ENCODE assay signal across 8 cellular contexts in genomic region chr3:39181408-39182335, GRCh38. TPM values are rescaled to one million over a fixed set of nuclear protein-coding genes. Genes with fewer than 3 reads are reported as not detected.
A peak's percentile ranks its signal among the peaks of the same experiment; 100 is the strongest.
DNase-seq lines count a peak whose midpoint lies in the region; ATAC-seq and TF ChIP-seq lines count a peak whose summit lies in the region.

No MANE protein-coding gene starts in this region.

- CTCF ChIA-PET in activated CD4-positive, alpha-beta T cell treated with anti-CD3 and anti-CD28 coated beads for 36 hours (lab: Charles Lee), result no interaction called here
- CTCF ChIA-PET in activated CD8-positive, alpha-beta T cell treated with anti-CD3 and anti-CD28 coated beads for 36 hours (lab: Charles Lee), result interaction anchor here (0.6 to 1.2 kb wide), 5 partner anchors 9 to 110 kb away, joined by 3 to 7 read pairs (median 3); no protein-coding TSS in a partner anchor

- no peaks in the 10 kb centered on the region for H3K27me3 Mint-ChIP-seq in activated CD4-positive, alpha-beta T cell treated with anti-CD3 and anti-CD28 coated beads for 36 hours
- H3K27me3 Mint-ChIP-seq in activated CD8-positive, alpha-beta T cell treated with anti-CD3 and anti-CD28 coated beads for 36 hours, result no peaks in the 10 kb centered on the region

- H3K4me1 ChIP-seq in suprapubic skin, result peaks cover 62% of the 10 kb centered on the region

- H3K4me3 ChIP-seq in suprapubic skin, result peak overlapping the region; percentile 44

- H3K4me3 Mint-ChIP-seq in activated CD4-positive, alpha-beta T cell treated with anti-CD3 and anti-CD28 coated beads for 36 hours, result peak overlapping the region; percentile 54
- peak overlapping the region; percentile 59 for H3K4me3 Mint-ChIP-seq in activated CD8-positive, alpha-beta T cell treated with anti-CD3 and anti-CD28 coated beads for 36 hours

- H3K4me1 Mint-ChIP-seq in activated CD4-positive, alpha-beta T cell treated with anti-CD3 and anti-CD28 coated beads for 36 hours, result peaks cover 40% of the 10 kb centered on the region
- peaks cover 43% of the 10 kb centered on the region for H3K4me1 Mint-ChIP-seq in activated CD8-positive, alpha-beta T cell treated with anti-CD3 and anti-CD28 coated beads for 36 hours (ENCODE audit: low read depth)

- no peak for TF ChIP-seq POLR2A in suprapubic skin (IDR thresholded peaks at IDR 0.05)

- H3K27ac Mint-ChIP-seq in activated CD4-positive, alpha-beta T cell treated with anti-CD3 and anti-CD28 coated beads for 36 hours, result peak overlapping the region; percentile 69
- peak overlapping the region; percentile 71 for H3K27ac Mint-ChIP-seq in activated CD8-positive, alpha-beta T cell treated with anti-CD3 and anti-CD28 coated beads for 36 hours

- ATAC-seq in activated CD4-positive, alpha-beta T cell treated with anti-CD3 and anti-CD28 coated beads for 36 hours, result no peak
- ATAC-seq in activated CD8-positive, alpha-beta T cell treated with anti-CD3 and anti-CD28 coated beads for 36 hours, result no peak
- ATAC-seq in GM21515 (IDR thresholded peaks at IDR 0.05; ENCODE audit: unreplicated experiment), result no peak

- POLR2A ChIA-PET in activated CD4-positive, alpha-beta T cell treated with anti-CD3 and anti-CD28 coated beads for 36 hours (lab: Charles Lee), result no interaction called here
- POLR2A ChIA-PET in activated CD8-positive, alpha-beta T cell treated with anti-CD3 and anti-CD28 coated beads for 36 hours (lab: Charles Lee), result interaction anchor here (0.7 kb wide), 2 partner anchors 12 to 45 kb away, joined by 3 to 4 read pairs; no protein-coding TSS in a partner anchor

- 68% methylated on average over 7 of the region's 7 CpGs for WGBS in suprapubic skin

- intact Hi-C loops in activated CD4-positive, alpha-beta T cell treated with anti-CD3 and anti-CD28 coated beads for 36 hours (cut with DNase I, micrococcal nuclease), result loop anchor here (2.0 to 5.0 kb wide), 2 partner anchors 75 to 684 kb away; partner anchors contain the start of genes EXOG (in 1 of the 2), GORASP1 (in 1 of the 2) and TTC21A (in 1 of the 2)
- intact Hi-C loops in activated CD8-positive, alpha-beta T cell treated with anti-CD3 and anti-CD28 coated beads for 36 hours (cut with micrococcal nuclease), result loop anchor here (5.0 kb wide), 1 partner anchor 34 kb away; no protein-coding TSS in a partner anchor

- H3K27ac ChIP-seq in suprapubic skin, result peak overlapping the region; percentile 47

- no peaks in the 10 kb centered on the region for H3K36me3 Mint-ChIP-seq in activated CD4-positive, alpha-beta T cell treated with anti-CD3 and anti-CD28 coated beads for 36 hours (ENCODE audit: low read depth)
- no peaks in the 10 kb centered on the region for H3K36me3 Mint-ChIP-seq in activated CD8-positive, alpha-beta T cell treated with anti-CD3 and anti-CD28 coated beads for 36 hours (ENCODE audit: low read depth)

- peak; percentile 33 for TF ChIP-seq CTCF in activated CD8-positive, alpha-beta T cell treated with anti-CD3 and anti-CD28 coated beads for 36 hours (IDR thresholded peaks at IDR 0.05)
- TF ChIP-seq CTCF in suprapubic skin (IDR thresholded peaks at IDR 0.05), result no peak

- no peaks in the 10 kb centered on the region for H3K36me3 ChIP-seq in suprapubic skin

- TF ChIP-seq EP300 in suprapubic skin (IDR thresholded peaks at IDR 0.05), result no peak

- H3K27me3 ChIP-seq in suprapubic skin, result no peaks in the 10 kb centered on the region

- no peaks in the 10 kb centered on the region for H3K9me3 Mint-ChIP-seq in activated CD4-positive, alpha-beta T cell treated with anti-CD3 and anti-CD28 coated beads for 36 hours (ENCODE audit: low read depth)
- no peaks in the 10 kb centered on the region for H3K9me3 Mint-ChIP-seq in activated CD8-positive, alpha-beta T cell treated with anti-CD3 and anti-CD28 coated beads for 36 hours

- H3K9me3 ChIP-seq in suprapubic skin, result no peaks in the 10 kb centered on the region

- DNase-seq in activated CD4-positive, alpha-beta T cell treated with anti-CD3 and anti-CD28 coated beads for 36 hours, result no peak
- no peak for DNase-seq in activated CD4-positive, alpha-beta T cell treated with anti-CD3 and anti-CD28 coated beads for 1 hour
- no peak for DNase-seq in activated CD8-positive, alpha-beta T cell treated with anti-CD3 and anti-CD28 coated beads for 36 hours
- DNase-seq in islet precursor cell (peak; percentile 41), suprapubic skin (ENCODE audit: low spot score in 2 of 2) (peak in 1 of 2 donors; percentile 52), MV-4-11 (lab: John Stamatoyannopoulos, UW) (no peak), NK-92 (lab: John Stamatoyannopoulos, UW; ENCODE audit: unreplicated experiment) (no peak)

RNA-seq across cellular contexts. Expression of gene XIRP1, which starts 10.7 kb away (rescaled TPM):
- 1 to 10 TPM; 1.4 to 2.2 TPM for total RNA-seq in activated CD4-positive, alpha-beta T cell treated with anti-CD3 and anti-CD28 coated beads for 36 hours
- total RNA-seq in activated CD8-positive, alpha-beta T cell treated with anti-CD3 and anti-CD28 coated beads for 36 hours, result 1 to 10 TPM; 2.5 TPM
- total RNA-seq in suprapubic skin, result not detected

RNA-seq across cellular contexts. Expression of gene CSRNP1, which starts 28.3 kb away (rescaled TPM):
- 10 to 100 TPM; 68.3 to 78.5 TPM for total RNA-seq in activated CD4-positive, alpha-beta T cell treated with anti-CD3 and anti-CD28 coated beads for 36 hours
- total RNA-seq in activated CD8-positive, alpha-beta T cell treated with anti-CD3 and anti-CD28 coated beads for 36 hours, result 10 to 100 TPM; 88.0 to 88.3 TPM
- total RNA-seq in suprapubic skin, result 100 to 1,000 TPM in 2 of 4 donors, 10 to 100 TPM in 2; 69.1 to 234 (median 156) TPM
